7 cellular contexts compared by ENCODE assay signal in the genomic region with DNA sequence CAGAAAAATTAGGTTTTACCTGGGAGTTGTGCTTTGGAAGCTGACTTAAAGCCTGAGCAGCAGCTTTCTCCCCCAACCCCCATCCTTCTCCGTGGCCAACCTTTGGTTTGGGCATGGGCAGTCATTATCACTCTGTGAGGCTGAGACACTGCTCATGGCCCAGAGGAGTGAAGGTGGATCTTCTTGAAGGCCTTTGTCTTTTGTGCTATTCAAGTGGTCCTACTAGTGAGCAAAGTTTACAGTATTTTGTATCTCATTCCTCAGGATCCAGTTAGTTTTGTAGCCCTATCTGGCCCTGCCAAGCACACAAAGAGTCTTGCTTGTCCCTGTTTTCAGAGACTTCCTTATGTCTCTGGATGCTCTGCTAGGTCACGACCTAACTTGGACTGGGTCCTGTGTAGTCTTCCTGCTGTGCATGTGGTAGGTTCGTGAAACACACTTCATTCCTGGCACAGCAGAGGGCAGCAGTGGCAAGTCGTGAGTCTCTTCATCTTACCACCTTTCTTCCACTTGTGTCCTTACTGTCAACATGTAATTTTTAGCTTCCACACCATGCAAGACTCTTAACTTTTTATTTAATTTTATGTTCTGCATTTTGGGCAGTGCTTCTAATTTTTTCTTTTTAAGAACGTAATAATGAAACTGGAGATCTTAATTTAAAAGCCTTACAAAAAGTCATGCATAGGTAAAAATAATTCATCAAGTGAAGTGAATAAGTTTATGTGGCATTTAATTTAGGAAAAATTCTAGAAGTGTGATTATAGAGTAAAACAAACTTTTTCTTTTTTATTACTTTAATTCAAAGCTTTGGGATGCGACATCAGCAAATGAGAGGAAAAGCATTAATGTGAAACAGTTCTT.
A peak's percentile ranks its signal among the peaks of the same experiment; 100 is the strongest.
DNase-seq lines count a peak whose midpoint lies in the region; ATAC-seq and TF ChIP-seq lines count a peak whose summit lies in the region.

No MANE protein-coding gene starts in this region.

- ATAC-seq in GM21737 (IDR thresholded peaks at IDR 0.05; ENCODE audit: unreplicated experiment): peak; percentile 90

- H3K4me3 ChIP-seq in GM12864 (ENCODE audit: low read depth, low read length): no peak overlapping the region

- TF ChIP-seq CTCF in GM12864 (IDR thresholded peaks at IDR 0.05; ENCODE audit: low read depth, low read length, missing control alignments): peak; percentile 80

- peak; percentile 30 for DNase-seq in GM12864 (ENCODE audit: low read depth)
- peak; percentile 45 for DNase-seq in KG1 (lab: John Stamatoyannopoulos, UW)
- DNase-seq in SHP77 (lab: John Stamatoyannopoulos, UW): peak; percentile 47 to 62
- DNase-seq in amniotic epithelial cell (ENCODE audit: low read depth): peak; percentile 60
- peak; percentile 34 for DNase-seq in hepatic stellate cell (ENCODE audit: low spot score)
- peak; percentile 24 to 27 (median 25) for DNase-seq in stimulated activated CD4-positive, alpha-beta T cell treated with anti-CD3 and anti-CD28 coated beads, Interleukin-12 subunit alpha, Interleukin-12 subunit beta, amount 100 ng/mL, for 48 hours (ENCODE audit: low read depth in 2 of 3, low spot score in 1 of 3)
